37 cellular contexts compared by ENCODE assay signal in genomic region chr6:43412541-43412940, GRCh38. TPM values are rescaled to one million over a fixed set of nuclear protein-coding genes. Genes with fewer than 3 reads are reported as not detected.
"Had no signal": no experiment of that assay in that cellular context is flagged by ENCODE, and none has a peak within 500 bp of the region (broad histone marks: within the 10 kb centered on the region; RNA-seq: fewer than 3 reads in every experiment).

No MANE protein-coding gene starts in this region.

- H3K4me1 Mint-ChIP-seq: activated B cell treated with CpG ODN at 0.5 μM for 24 hours; activated CD4-positive, alpha-beta memory T cell treated with anti-CD3 and anti-CD28 coated beads, Interleukin-2, amount 10 ng/mL, durations not matched to agents 7 days and 5 days; activated CD4-positive, alpha-beta T cell treated with anti-CD3 and anti-CD28 coated beads, Interleukin-2, amount 10 ng/mL, durations not matched to agents 7 days and 5 days; activated CD8-positive, alpha-beta memory T cell treated with anti-CD3 and anti-CD28 coated beads, Interleukin-2, amount 10 ng/mL, durations not matched to agents 7 days and 5 days; activated naive CD4-positive, alpha-beta T cell treated with anti-CD3 and anti-CD28 coated beads, Interleukin-2, amount 10 ng/mL, durations not matched to agents 7 days and 5 days; activated naive CD4-positive, alpha-beta T cell treated with anti-CD3 and anti-CD28 coated beads, Interleukin-2, amount 50 U/mL, for 24 hours; activated naive CD8-positive, alpha-beta T cell treated with anti-CD3 and anti-CD28 coated beads, Interleukin-2, amount 10 ng/mL, durations not matched to agents 7 days and 5 days; activated naive CD8-positive, alpha-beta T cell treated with anti-CD3 and anti-CD28 coated beads, Interleukin-2, amount 50 U/mL, for 24 hours; brain; central memory CD8-positive, alpha-beta T cell had no signal

- H3K36me3 ChIP-seq: ascending aorta, cardiac muscle cell had no signal

- H3K9me3 Mint-ChIP-seq: activated B cell treated with CpG ODN at 0.5 μM for 24 hours; activated CD4-positive, alpha-beta memory T cell treated with anti-CD3 and anti-CD28 coated beads, Interleukin-2, amount 10 ng/mL, durations not matched to agents 7 days and 5 days; activated naive CD4-positive, alpha-beta T cell treated with anti-CD3 and anti-CD28 coated beads, Interleukin-2, amount 10 ng/mL, durations not matched to agents 7 days and 5 days; activated naive CD4-positive, alpha-beta T cell treated with anti-CD3 and anti-CD28 coated beads, Interleukin-2, amount 50 U/mL, for 24 hours; activated naive CD8-positive, alpha-beta T cell treated with anti-CD3 and anti-CD28 coated beads, Interleukin-2, amount 50 U/mL, for 24 hours; activated T-cell treated with anti-CD3 and anti-CD28 coated beads, Interleukin-2, amount 50 U/mL, for 24 hours; central memory CD8-positive, alpha-beta T cell; T-helper 1 cell treated with Interleukin-12 subunit alpha and Interleukin-12 subunit beta and Interleukin-4 antibody, amounts not matched to agents 30 μg/mL and 1 μg/mL, for 36 hours; T-helper 2 cell treated with Interferon-gamma antibody and Interleukin-4, amounts not matched to agents 5 μg/mL and 100 μg/mL, for 36 hours had no signal

- H3K9me3 ChIP-seq: ascending aorta had no signal

- H3K27me3 Mint-ChIP-seq: activated naive CD4-positive, alpha-beta T cell treated with anti-CD3 and anti-CD28 coated beads, Interleukin-2, amount 50 U/mL, for 24 hours; activated T-cell treated with anti-CD3 and anti-CD28 coated beads, Interleukin-2, amount 50 U/mL, for 24 hours had no signal

- H3K4me3 Mint-ChIP-seq: activated B cell treated with CpG ODN at 0.5 μM for 24 hours; activated CD4-positive, alpha-beta memory T cell treated with anti-CD3 and anti-CD28 coated beads, Interleukin-2, amount 10 ng/mL, durations not matched to agents 7 days and 5 days; activated CD4-positive, alpha-beta T cell treated with anti-CD3 and anti-CD28 coated beads, Interleukin-2, amount 10 ng/mL, durations not matched to agents 7 days and 5 days; activated CD8-positive, alpha-beta memory T cell treated with anti-CD3 and anti-CD28 coated beads, Interleukin-2, amount 10 ng/mL, durations not matched to agents 7 days and 5 days; activated CD8-positive, alpha-beta T cell treated with anti-CD3 and anti-CD28 coated beads, Interleukin-2, amount 10 ng/mL, durations not matched to agents 7 days and 5 days; activated naive CD4-positive, alpha-beta T cell treated with anti-CD3 and anti-CD28 coated beads, Interleukin-2, amount 10 ng/mL, durations not matched to agents 7 days and 5 days; activated naive CD4-positive, alpha-beta T cell treated with anti-CD3 and anti-CD28 coated beads, Interleukin-2, amount 50 U/mL, for 24 hours; activated naive CD8-positive, alpha-beta T cell; activated naive CD8-positive, alpha-beta T cell treated with anti-CD3 and anti-CD28 coated beads, Interleukin-2, amount 10 ng/mL, durations not matched to agents 7 days and 5 days; activated naive CD8-positive, alpha-beta T cell treated with anti-CD3 and anti-CD28 coated beads, Interleukin-2, amount 50 U/mL, for 24 hours; activated T-cell treated with anti-CD3 and anti-CD28 coated beads, Interleukin-2, amount 50 U/mL, for 24 hours; brain; central memory CD8-positive, alpha-beta T cell; T-helper 1 cell treated with Interleukin-12 subunit alpha and Interleukin-12 subunit beta and Interleukin-4 antibody, amounts not matched to agents 30 μg/mL and 1 μg/mL, for 36 hours; T-helper 2 cell treated with Interferon-gamma antibody and Interleukin-4, amounts not matched to agents 5 μg/mL and 100 μg/mL, for 36 hours had no signal

- FAIRE-seq: bronchial epithelial cell, TTC549 had no signal

- H3K27ac Mint-ChIP-seq: activated B cell treated with CpG ODN at 0.5 μM for 24 hours; activated CD4-positive, alpha-beta memory T cell treated with anti-CD3 and anti-CD28 coated beads, Interleukin-2, amount 10 ng/mL, durations not matched to agents 7 days and 5 days; activated CD4-positive, alpha-beta T cell treated with anti-CD3 and anti-CD28 coated beads, Interleukin-2, amount 10 ng/mL, durations not matched to agents 7 days and 5 days; activated CD8-positive, alpha-beta memory T cell treated with anti-CD3 and anti-CD28 coated beads, Interleukin-2, amount 10 ng/mL, durations not matched to agents 7 days and 5 days; activated CD8-positive, alpha-beta T cell treated with anti-CD3 and anti-CD28 coated beads, Interleukin-2, amount 10 ng/mL, durations not matched to agents 7 days and 5 days; activated naive CD4-positive, alpha-beta T cell treated with anti-CD3 and anti-CD28 coated beads, Interleukin-2, amount 10 ng/mL, durations not matched to agents 7 days and 5 days; activated naive CD4-positive, alpha-beta T cell treated with anti-CD3 and anti-CD28 coated beads, Interleukin-2, amount 50 U/mL, for 24 hours; activated naive CD8-positive, alpha-beta T cell; activated naive CD8-positive, alpha-beta T cell treated with anti-CD3 and anti-CD28 coated beads, Interleukin-2, amount 10 ng/mL, durations not matched to agents 7 days and 5 days; activated naive CD8-positive, alpha-beta T cell treated with anti-CD3 and anti-CD28 coated beads, Interleukin-2, amount 50 U/mL, for 24 hours; activated T-cell treated with anti-CD3 and anti-CD28 coated beads, Interleukin-2, amount 50 U/mL, for 24 hours; activated T-helper 2 cell treated with anti-CD3 and anti-CD28 coated beads, Interferon-gamma antibody, Interleukin-2, Interleukin-4, amounts not matched to agents 10 μg/mL and 5 μg/mL and 100 μg/mL, durations not matched to agents 14 hours and 24 hours and 36 hours; brain; T-helper 1 cell treated with Interleukin-12 subunit alpha and Interleukin-12 subunit beta and Interleukin-4 antibody, amounts not matched to agents 30 μg/mL and 1 μg/mL, for 36 hours; T-helper 2 cell treated with Interferon-gamma antibody and Interleukin-4, amounts not matched to agents 5 μg/mL and 100 μg/mL, for 36 hours had no signal

- H3K4me3 ChIP-seq: ascending aorta, cardiac muscle cell had no signal

- H3K27ac ChIP-seq: ascending aorta, cardiac muscle cell, VCaP had no signal

- H3K27me3 ChIP-seq: ascending aorta had no signal

- ATAC-seq: activated CD8-positive, alpha-beta memory T cell treated with anti-CD3 and anti-CD28 coated beads, Interleukin-2, amount 10 ng/mL, durations not matched to agents 7 days and 5 days; activated CD8-positive, alpha-beta T cell treated with anti-CD3 and anti-CD28 coated beads, Interleukin-2, amount 10 ng/mL, durations not matched to agents 7 days and 5 days; activated naive CD8-positive, alpha-beta T cell treated with anti-CD3 and anti-CD28 coated beads, Interleukin-2, amount 50 U/mL, for 24 hours had no signal

- DNase-seq: activated B cell treated with CpG ODN at 0.5 μM for 24 hours; activated CD4-positive, alpha-beta memory T cell treated with anti-CD3 and anti-CD28 coated beads, Interleukin-2, amount 10 ng/mL, durations not matched to agents 7 days and 5 days; activated CD4-positive, alpha-beta T cell treated with anti-CD3 and anti-CD28 coated beads for 4 hours; activated CD4-positive, alpha-beta T cell treated with anti-CD3 and anti-CD28 coated beads, Interleukin-2, amount 10 ng/mL, durations not matched to agents 7 days and 5 days; activated CD4-positive, alpha-beta T cell treated with anti-CD3 and anti-CD28 coated beads, Interleukin-2, amount 50 U/mL, for 48 hours; activated CD4-positive, CD25-positive, alpha-beta regulatory T cell treated with anti-CD3 and anti-CD28 coated beads, Interleukin-2, amount 50 U/mL, for 72 hours; activated CD8-positive, alpha-beta memory T cell treated with anti-CD3 and anti-CD28 coated beads for 24 hours; activated CD8-positive, alpha-beta memory T cell treated with anti-CD3 and anti-CD28 coated beads, Interleukin-2, amount 10 ng/mL, durations not matched to agents 7 days and 5 days; activated CD8-positive, alpha-beta memory T cell treated with anti-CD3 and anti-CD28 coated beads, Interleukin-2, amount 50 U/mL, for 48 hours; activated CD8-positive, alpha-beta T cell treated with anti-CD3 and anti-CD28 coated beads, Interleukin-2, amount 10 ng/mL, durations not matched to agents 7 days and 5 days; activated effector memory CD4-positive, alpha-beta T cell treated with Interleukin-2 at 50 U/mL for 16 hours; activated gamma-delta T cell; activated naive CD4-positive, alpha-beta T cell treated with anti-CD3 and anti-CD28 coated beads, Interleukin-2, amount 10 ng/mL, durations not matched to agents 7 days and 5 days; activated naive CD4-positive, alpha-beta T cell treated with Interleukin-2 at 50 U/mL for 16 hours; activated naive CD8-positive, alpha-beta T cell treated with anti-CD3 and anti-CD28 coated beads, Interleukin-2, amount 10 ng/mL, durations not matched to agents 7 days and 5 days; activated naive CD8-positive, alpha-beta T cell treated with anti-CD3 and anti-CD28 coated beads, Interleukin-2, amount 50 U/mL, for 24 hours; activated T-cell treated with anti-CD3 and anti-CD28 coated beads, Interleukin-2, amount 50 U/mL, for 24 hours; activated T-cell treated with anti-CD3 and anti-CD28 coated beads, Interleukin-2, amount 50 U/mL, for 48 hours; amygdala; anterior cingulate cortex; caudate nucleus; cerebellar nuclear complex; T-helper 1 cell; T-helper 2 cell; T-helper 9 cell had no signal

- H3K36me3 Mint-ChIP-seq: activated CD8-positive, alpha-beta memory T cell treated with anti-CD3 and anti-CD28 coated beads, Interleukin-2, amount 10 ng/mL, durations not matched to agents 7 days and 5 days; activated naive CD4-positive, alpha-beta T cell treated with anti-CD3 and anti-CD28 coated beads, Interleukin-2, amount 10 ng/mL, durations not matched to agents 7 days and 5 days; activated naive CD4-positive, alpha-beta T cell treated with anti-CD3 and anti-CD28 coated beads, Interleukin-2, amount 50 U/mL, for 24 hours; activated naive CD8-positive, alpha-beta T cell; activated naive CD8-positive, alpha-beta T cell treated with anti-CD3 and anti-CD28 coated beads, Interleukin-2, amount 10 ng/mL, durations not matched to agents 7 days and 5 days; brain had no signal

- H3K4me1 ChIP-seq: ascending aorta had no signal

RNA-seq across cellular contexts. Expression of gene DLK2, which starts 42.8 kb away (rescaled TPM):
- total RNA-seq: activated CD4-positive, alpha-beta T cell treated with anti-CD3 and anti-CD28 coated beads, Interleukin-2, amount 10 ng/mL, durations not matched to agents 7 days and 5 days; activated CD8-positive, alpha-beta memory T cell treated with anti-CD3 and anti-CD28 coated beads, Interleukin-2, amount 10 ng/mL, durations not matched to agents 7 days and 5 days; activated CD8-positive, alpha-beta T cell treated with anti-CD3 and anti-CD28 coated beads, Interleukin-2, amount 10 ng/mL, durations not matched to agents 7 days and 5 days; ascending aorta had no signal
